2 cellular contexts compared by ENCODE assay signal in genomic region chr6:40997256-40997957, GRCh38.
A peak's percentile ranks its signal among the peaks of the same experiment; 100 is the strongest.
TF ChIP-seq lines count a peak whose summit lies in the region.

No MANE protein-coding gene starts in this region.

TF ChIP-seq in HCT116, 20 proteins besides CTCF, POLR2A, EP300 and RAD21 (continued from another document):
- TF ChIP-seq REST (IDR thresholded peaks at IDR 0.05; ENCODE audit: low read depth) = no peak
- peak; percentile 38; the same call in 1 of the 2 replicates for TF ChIP-seq CBX3 (IDR thresholded peaks at IDR 0.05; ENCODE audit: low read depth)
- peak; percentile 9 for TF ChIP-seq YY1 (IDR thresholded peaks at IDR 0.05; ENCODE audit: extremely low read depth, insufficient replicate concordance, low read depth, low read length)
- TF ChIP-seq EZH2phosphoT487 (IDR thresholded peaks at IDR 0.05; ENCODE audit: borderline replicate concordance) = no peak
- no peak for TF ChIP-seq ATF3 (IDR thresholded peaks at IDR 0.05)
- TF ChIP-seq ZBTB33 (IDR thresholded peaks at IDR 0.05; ENCODE audit: extremely low read depth, insufficient replicate concordance, low read length) = no peak
- TF ChIP-seq EZH2 (IDR thresholded peaks at IDR 0.05) = no peak
- TF ChIP-seq POLR2AphosphoS5 (IDR thresholded peaks at IDR 0.05; ENCODE audit: low read depth, low read length) = no peak
- TF ChIP-seq SP1 (IDR thresholded peaks at IDR 0.05; ENCODE audit: low read depth) = peak; percentile 69
- TF ChIP-seq ZFX (IDR thresholded peaks at IDR 0.05) = no peak
- TF ChIP-seq ELF1 (IDR thresholded peaks at IDR 0.05; ENCODE audit: borderline replicate concordance, low read depth) = no peak
- TF ChIP-seq SIN3A (IDR thresholded peaks at IDR 0.05; ENCODE audit: low read depth) = no peak
- TF ChIP-seq CEBPB (IDR thresholded peaks at IDR 0.05; ENCODE audit: low read depth) = peak; percentile 22; the same call in 1 of the 2 replicates
- TF ChIP-seq SRF (IDR thresholded peaks at IDR 0.05; ENCODE audit: low read depth) = 0 out of 2 replicates have a peak, but pooled peaks have one; percentile 31

TF ChIP-seq in WTC11, 78 proteins besides CTCF, POLR2A, EP300 and RAD21 (continued from another document):
- TF ChIP-seq HMGXB4 (CRISPR knock-in tag; IDR thresholded peaks at IDR 0.05) = no peak
- no peak for TF ChIP-seq GRHL2 (CRISPR knock-in tag; IDR thresholded peaks at IDR 0.05; ENCODE audit: insufficient replicate concordance, severe bottlenecking)
- TF ChIP-seq AR (CRISPR knock-in tag; IDR thresholded peaks at IDR 0.05) = no peak
- no peak for TF ChIP-seq GTF2I (CRISPR knock-in tag; conservative IDR thresholded peaks at IDR 0.05)
- TF ChIP-seq NR2C2 (CRISPR knock-in tag; IDR thresholded peaks at IDR 0.05) = no peak
- TF ChIP-seq RORB (CRISPR knock-in tag; IDR thresholded peaks at IDR 0.05) = no peak
- TF ChIP-seq ESRRA (CRISPR knock-in tag; IDR thresholded peaks at IDR 0.05; ENCODE audit: borderline replicate concordance) = no peak
- no peak for TF ChIP-seq TCF7 (CRISPR knock-in tag; IDR thresholded peaks at IDR 0.05; ENCODE audit: low read depth)
- no peak for TF ChIP-seq ZNF512 (CRISPR knock-in tag; IDR thresholded peaks at IDR 0.05; ENCODE audit: borderline replicate concordance)
- TF ChIP-seq FOXK1 (CRISPR knock-in tag; IDR thresholded peaks at IDR 0.05) = 0 out of 2 replicates have a peak, but pooled peaks have one; percentile 48
- TF ChIP-seq ZNF423 (CRISPR knock-in tag; IDR thresholded peaks at IDR 0.05) = peak; percentile 91
- TF ChIP-seq ZNF416 (CRISPR knock-in tag; IDR thresholded peaks at IDR 0.05) = peak; percentile 94
- TF ChIP-seq ZNF281 (CRISPR knock-in tag; IDR thresholded peaks at IDR 0.05) = no peak
- TF ChIP-seq FOXJ3 (CRISPR knock-in tag; IDR thresholded peaks at IDR 0.05; ENCODE audit: borderline replicate concordance) = no peak
- TF ChIP-seq MAX (CRISPR knock-in tag; IDR thresholded peaks at IDR 0.05) = no peak
- no peak for TF ChIP-seq ERG (CRISPR knock-in tag; IDR thresholded peaks at IDR 0.05)
- TF ChIP-seq OVOL2 (CRISPR knock-in tag; IDR thresholded peaks at IDR 0.05; ENCODE audit: borderline replicate concordance) = no peak
- no peak for TF ChIP-seq MYBL2 (CRISPR knock-in tag; IDR thresholded peaks at IDR 0.05)
- TF ChIP-seq FOXP4 (CRISPR knock-in tag; IDR thresholded peaks at IDR 0.05) = peak; percentile 37; the same call in 1 of the 2 replicates
- no peak for TF ChIP-seq NR3C1 (CRISPR knock-in tag; conservative IDR thresholded peaks at IDR 0.05; ENCODE audit: low read depth)
- no peak for TF ChIP-seq E2F1 (CRISPR knock-in tag; IDR thresholded peaks at IDR 0.05)
